In the genomic region with DNA sequence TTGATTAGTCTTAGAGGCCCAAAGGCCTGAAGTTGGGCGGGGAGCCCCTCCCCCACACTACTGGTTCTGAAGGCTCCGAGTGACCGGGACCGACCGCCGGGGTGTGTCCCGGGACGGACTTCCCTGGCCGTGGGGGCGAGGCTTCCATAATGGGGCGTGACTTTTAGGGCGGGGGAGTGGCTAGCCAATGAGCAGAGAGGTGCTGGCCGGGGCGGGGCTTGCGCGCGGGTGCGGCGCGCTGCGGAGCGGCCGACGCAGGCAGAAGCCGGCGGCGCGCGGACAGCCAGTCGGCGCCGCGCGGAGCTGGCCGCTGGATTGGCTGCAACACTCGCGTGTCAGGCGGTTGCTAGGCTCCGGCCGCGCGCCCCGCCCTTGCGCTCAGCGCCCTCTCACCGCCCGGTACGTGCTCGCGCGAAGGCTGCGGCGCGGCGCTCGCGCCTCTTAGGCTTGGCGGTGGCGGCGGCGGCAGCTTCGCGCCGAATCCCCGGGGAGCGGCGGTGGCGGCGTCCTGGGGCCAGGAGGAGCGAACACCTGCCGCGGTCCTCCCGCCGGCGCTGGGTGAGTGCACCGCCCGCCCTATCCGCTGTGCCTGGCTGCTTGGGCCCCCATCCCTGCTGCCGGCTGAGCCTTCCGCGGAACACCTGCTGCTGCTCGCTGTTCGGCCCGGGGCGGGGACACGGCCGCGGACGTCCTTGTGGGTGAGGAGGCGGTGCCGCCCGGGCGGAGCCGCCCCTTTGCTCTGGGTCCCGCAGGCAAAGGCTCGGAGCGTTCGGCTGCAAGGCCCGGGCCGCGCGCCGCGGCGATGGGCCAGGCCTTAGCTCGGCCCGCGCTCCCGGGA, we compare ENCODE assay signal across 1 cellular context.
TF ChIP-seq lines count a peak whose summit lies in the region.

Gene DAG1, plus strand, starts transcription at position 392 of the 838 bp plus-strand sequence. CDS start 40,268 bp downstream, outside the sequence.

TF ChIP-seq in GM23338, 12 proteins besides CTCF, POLR2A, EP300 and RAD21:
- TF ChIP-seq ZNF114 (CRISPR knock-in tag; IDR thresholded peaks at IDR 0.05) (no peak), CREB1 (CRISPR knock-in tag; IDR thresholded peaks at IDR 0.05; ENCODE audit: low read depth) (peak; percentile 7; the same call in 1 of the 2 replicates), STAT1 (IDR thresholded peaks at IDR 0.05; ENCODE audit: unreplicated experiment) (no peak), POLR2AphosphoS5 (IDR thresholded peaks at IDR 0.05; ENCODE audit: low read depth) (peak; percentile 69)
- TF ChIP-seq, protein P1, sequence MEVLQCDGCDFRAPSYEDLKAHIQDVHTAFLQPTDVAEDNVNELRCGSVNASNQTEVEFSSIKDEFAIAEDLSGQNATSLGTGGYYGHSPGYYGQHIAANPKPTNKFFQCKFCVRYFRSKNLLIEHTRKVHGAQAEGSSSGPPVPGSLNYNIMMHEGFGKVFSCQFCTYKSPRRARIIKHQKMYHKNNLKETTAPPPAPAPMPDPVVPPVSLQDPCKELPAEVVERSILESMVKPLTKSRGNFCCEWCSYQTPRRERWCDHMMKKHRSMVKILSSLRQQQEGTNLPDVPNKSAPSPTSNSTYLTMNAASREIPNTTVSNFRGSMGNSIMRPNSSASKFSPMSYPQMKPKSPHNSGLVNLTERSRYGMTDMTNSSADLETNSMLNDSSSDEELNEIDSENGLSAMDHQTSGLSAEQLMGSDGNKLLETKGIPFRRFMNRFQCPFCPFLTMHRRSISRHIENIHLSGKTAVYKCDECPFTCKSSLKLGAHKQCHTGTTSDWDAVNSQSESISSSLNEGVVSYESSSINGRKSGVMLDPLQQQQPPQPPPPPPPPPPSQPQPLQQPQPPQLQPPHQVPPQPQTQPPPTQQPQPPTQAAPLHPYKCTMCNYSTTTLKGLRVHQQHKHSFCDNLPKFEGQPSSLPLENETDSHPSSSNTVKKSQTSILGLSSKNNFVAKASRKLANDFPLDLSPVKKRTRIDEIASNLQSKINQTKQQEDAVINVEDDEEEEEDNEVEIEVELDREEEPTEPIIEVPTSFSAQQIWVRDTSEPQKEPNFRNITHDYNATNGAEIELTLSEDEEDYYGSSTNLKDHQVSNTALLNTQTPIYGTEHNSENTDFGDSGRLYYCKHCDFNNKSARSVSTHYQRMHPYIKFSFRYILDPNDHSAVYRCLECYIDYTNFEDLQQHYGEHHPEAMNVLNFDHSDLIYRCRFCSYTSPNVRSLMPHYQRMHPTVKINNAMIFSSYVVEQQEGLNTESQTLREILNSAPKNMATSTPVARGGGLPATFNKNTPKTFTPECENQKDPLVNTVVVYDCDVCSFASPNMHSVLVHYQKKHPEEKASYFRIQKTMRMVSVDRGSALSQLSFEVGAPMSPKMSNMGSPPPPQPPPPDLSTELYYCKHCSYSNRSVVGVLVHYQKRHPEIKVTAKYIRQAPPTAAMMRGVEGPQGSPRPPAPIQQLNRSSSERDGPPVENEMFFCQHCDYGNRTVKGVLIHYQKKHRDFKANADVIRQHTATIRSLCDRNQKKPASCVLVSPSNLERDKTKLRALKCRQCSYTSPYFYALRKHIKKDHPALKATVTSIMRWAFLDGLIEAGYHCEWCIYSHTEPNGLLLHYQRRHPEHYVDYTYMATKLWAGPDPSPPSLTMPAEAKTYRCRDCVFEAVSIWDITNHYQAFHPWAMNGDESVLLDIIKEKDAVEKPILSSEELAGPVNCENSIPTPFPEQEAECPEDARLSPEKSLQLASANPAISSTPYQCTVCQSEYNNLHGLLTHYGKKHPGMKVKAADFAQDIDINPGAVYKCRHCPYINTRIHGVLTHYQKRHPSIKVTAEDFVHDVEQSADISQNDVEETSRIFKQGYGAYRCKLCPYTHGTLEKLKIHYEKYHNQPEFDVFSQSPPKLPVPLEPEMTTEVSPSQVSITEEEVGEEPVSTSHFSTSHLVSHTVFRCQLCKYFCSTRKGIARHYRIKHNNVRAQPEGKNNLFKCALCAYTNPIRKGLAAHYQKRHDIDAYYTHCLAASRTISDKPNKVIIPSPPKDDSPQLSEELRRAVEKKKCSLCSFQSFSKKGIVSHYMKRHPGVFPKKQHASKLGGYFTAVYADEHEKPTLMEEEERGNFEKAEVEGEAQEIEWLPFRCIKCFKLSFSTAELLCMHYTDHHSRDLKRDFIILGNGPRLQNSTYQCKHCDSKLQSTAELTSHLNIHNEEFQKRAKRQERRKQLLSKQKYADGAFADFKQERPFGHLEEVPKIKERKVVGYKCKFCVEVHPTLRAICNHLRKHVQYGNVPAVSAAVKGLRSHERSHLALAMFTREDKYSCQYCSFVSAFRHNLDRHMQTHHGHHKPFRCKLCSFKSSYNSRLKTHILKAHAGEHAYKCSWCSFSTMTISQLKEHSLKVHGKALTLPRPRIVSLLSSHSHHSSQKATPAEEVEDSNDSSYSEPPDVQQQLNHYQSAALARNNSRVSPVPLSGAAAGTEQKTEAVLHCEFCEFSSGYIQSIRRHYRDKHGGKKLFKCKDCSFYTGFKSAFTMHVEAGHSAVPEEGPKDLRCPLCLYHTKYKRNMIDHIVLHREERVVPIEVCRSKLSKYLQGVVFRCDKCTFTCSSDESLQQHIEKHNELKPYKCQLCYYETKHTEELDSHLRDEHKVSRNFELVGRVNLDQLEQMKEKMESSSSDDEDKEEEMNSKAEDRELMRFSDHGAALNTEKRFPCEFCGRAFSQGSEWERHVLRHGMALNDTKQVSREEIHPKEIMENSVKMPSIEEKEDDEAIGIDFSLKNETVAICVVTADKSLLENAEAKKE (CRISPR knock-in tag; IDR thresholded peaks at IDR 0.05): no peak
